1 cellular context compared by ENCODE assay signal in the genomic region with DNA sequence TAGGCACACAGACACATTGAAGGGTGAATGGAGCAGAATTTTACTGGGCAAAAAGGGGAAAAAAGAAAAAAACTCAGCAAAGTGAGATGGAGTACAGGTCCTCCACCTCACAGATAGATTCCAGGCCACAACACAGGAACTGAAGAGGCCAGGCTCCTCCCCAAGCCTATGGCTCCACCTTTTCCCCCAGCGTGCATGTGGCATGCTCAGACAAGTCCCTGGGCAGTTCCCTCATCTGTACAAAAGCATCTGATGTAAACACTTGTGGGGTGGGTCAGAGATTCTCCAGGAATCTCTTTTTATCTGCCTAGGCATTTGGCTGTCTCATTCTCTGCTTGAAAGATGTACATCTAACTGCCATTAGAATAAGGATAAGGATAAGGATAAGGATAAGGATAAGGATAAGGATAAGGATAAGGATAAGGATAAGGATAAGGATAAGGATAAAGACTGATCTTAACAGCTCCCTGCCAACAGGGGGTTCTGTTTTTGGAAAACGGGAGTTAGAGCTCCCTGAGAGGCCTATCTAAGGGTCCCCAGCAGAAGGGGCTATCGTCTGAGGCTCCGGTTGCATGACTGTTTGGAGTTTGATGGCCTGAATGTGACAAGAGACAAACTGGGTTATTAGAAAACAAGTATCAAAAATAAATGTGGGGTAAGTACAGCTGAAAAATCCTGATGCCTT.
TF ChIP-seq lines count a peak whose summit lies in the region.

No MANE protein-coding gene starts in this region.

TF ChIP-seq in HEK293, 187 proteins besides CTCF, POLR2A, EP300 and RAD21 (continued from another document):
- TF ChIP-seq ZNF350 (tag by site-specific recombination; IDR thresholded peaks at IDR 0.05) (no peak), ZNF558 (tag by site-specific recombination; IDR thresholded peaks at IDR 0.05) (0 out of 2 replicates have a peak, but pooled peaks have one; percentile 14), ZNF549 (tag by site-specific recombination; IDR thresholded peaks at IDR 0.05) (no peak), ZNF121 (tag by site-specific recombination; IDR thresholded peaks at IDR 0.05) (no peak), SETDB1 (IDR thresholded peaks at IDR 0.05; ENCODE audit: insufficient read length, low read length) (peak; percentile 53), ZBTB17 (tag by site-specific recombination; IDR thresholded peaks at IDR 0.05) (peak; percentile 83), SCRT2 (tag by site-specific recombination; IDR thresholded peaks at IDR 0.05) (peak; percentile 35; the same call in 1 of the 2 replicates), FEZF1 (tag by site-specific recombination; IDR thresholded peaks at IDR 0.05) (0 out of 2 replicates have a peak, but pooled peaks have one; percentile 12), KLF1 (tag by site-specific recombination; IDR thresholded peaks at IDR 0.05) (0 out of 2 replicates have a peak, but pooled peaks have one; percentile 11), ZNF341 (tag by site-specific recombination; IDR thresholded peaks at IDR 0.05; ENCODE audit: low read depth) (no peak), ZBTB20 (tag by site-specific recombination; IDR thresholded peaks at IDR 0.05) (no peak), ZFP3 (tag by site-specific recombination; IDR thresholded peaks at IDR 0.05; ENCODE audit: low read depth) (no peak), ZNF501 (tag by site-specific recombination; IDR thresholded peaks at IDR 0.05) (no peak)
- TF ChIP-seq, protein P1, sequence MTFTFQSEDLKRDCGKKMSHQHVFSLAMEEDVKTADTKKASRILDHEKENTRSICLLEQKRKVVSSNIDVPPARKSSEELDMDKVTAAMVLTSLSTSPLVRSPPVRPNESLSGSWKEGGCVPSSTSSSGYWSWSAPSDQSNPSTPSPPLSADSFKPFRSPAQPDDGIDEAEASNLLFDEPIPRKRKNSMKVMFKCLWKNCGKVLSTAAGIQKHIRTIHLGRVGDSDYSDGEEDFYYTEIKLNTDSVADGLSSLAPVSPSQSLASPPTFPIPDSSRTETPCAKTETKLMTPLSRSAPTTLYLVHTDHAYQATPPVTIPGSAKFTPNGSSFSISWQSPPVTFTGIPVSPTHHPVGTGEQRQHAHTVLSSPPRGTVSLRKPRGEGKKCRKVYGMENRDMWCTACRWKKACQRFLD (tag by site-specific recombination; IDR thresholded peaks at IDR 0.05) = no peak
- TF ChIP-seq, protein P2, sequence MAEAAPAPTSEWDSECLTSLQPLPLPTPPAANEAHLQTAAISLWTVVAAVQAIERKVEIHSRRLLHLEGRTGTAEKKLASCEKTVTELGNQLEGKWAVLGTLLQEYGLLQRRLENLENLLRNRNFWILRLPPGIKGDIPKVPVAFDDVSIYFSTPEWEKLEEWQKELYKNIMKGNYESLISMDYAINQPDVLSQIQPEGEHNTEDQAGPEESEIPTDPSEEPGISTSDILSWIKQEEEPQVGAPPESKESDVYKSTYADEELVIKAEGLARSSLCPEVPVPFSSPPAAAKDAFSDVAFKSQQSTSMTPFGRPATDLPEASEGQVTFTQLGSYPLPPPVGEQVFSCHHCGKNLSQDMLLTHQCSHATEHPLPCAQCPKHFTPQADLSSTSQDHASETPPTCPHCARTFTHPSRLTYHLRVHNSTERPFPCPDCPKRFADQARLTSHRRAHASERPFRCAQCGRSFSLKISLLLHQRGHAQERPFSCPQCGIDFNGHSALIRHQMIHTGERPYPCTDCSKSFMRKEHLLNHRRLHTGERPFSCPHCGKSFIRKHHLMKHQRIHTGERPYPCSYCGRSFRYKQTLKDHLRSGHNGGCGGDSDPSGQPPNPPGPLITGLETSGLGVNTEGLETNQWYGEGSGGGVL (tag by site-specific recombination; IDR thresholded peaks at IDR 0.05) = peak; percentile 5; the same call in 1 of the 2 replicates
- TF ChIP-seq, protein P3, sequence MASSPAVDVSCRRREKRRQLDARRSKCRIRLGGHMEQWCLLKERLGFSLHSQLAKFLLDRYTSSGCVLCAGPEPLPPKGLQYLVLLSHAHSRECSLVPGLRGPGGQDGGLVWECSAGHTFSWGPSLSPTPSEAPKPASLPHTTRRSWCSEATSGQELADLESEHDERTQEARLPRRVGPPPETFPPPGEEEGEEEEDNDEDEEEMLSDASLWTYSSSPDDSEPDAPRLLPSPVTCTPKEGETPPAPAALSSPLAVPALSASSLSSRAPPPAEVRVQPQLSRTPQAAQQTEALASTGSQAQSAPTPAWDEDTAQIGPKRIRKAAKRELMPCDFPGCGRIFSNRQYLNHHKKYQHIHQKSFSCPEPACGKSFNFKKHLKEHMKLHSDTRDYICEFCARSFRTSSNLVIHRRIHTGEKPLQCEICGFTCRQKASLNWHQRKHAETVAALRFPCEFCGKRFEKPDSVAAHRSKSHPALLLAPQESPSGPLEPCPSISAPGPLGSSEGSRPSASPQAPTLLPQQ (tag by site-specific recombination; IDR thresholded peaks at IDR 0.05) = 0 out of 2 replicates have a peak, but pooled peaks have one; percentile 26
TF ChIP-seq in HEK293: peak in this region for 13.
